Comparison of ENCODE assay signal across 8 cellular contexts in genomic region chr2:176637497-176638166, GRCh38.
DNase-seq lines count a peak whose midpoint lies in the region; ATAC-seq, FAIRE-seq and TF ChIP-seq lines count a peak whose summit lies in the region.

No MANE protein-coding gene starts in this region.

- H3K79me2 ChIP-seq in endothelial cell of umbilical vein (ENCODE audit: control insufficient read depth, insufficient read depth, low read length) = no peaks in the 10 kb centered on the region

- H3K27ac ChIP-seq in endothelial cell of umbilical vein (ENCODE audit: insufficient read depth, low read depth, low read length) = peak overlapping the region; percentile 79
- H3K27ac ChIP-seq in mucosa of rectum (ENCODE audit: low read depth in 2 of 2, low read length in 2 of 2) = peak overlapping the region; percentile 54 to 70
- peak overlapping the region; percentile 95 to 98 for H3K27ac ChIP-seq in uterus

- H3K27me3 ChIP-seq in BJ (ENCODE audit: control insufficient read depth, insufficient read depth, low read length) (peaks cover 1% of the 10 kb centered on the region), endothelial cell of umbilical vein (ENCODE audit: control insufficient read depth in 2 of 2, insufficient read depth in 2 of 2, low read length in 2 of 2) (no peaks in the 10 kb centered on the region), mucosa of rectum (ENCODE audit: control insufficient read depth in 2 of 2, insufficient read depth in 2 of 2, low read length in 2 of 2) (peaks cover 11 to 15% of the 10 kb centered on the region in 2 donors), uterus (no peaks in the 10 kb centered on the region)

- H4K20me1 ChIP-seq in endothelial cell of umbilical vein (replicated peaks; ENCODE audit: control insufficient read depth, extremely low read depth, insufficient read depth, low read length) = no peaks in the 10 kb centered on the region

- no peaks in the 10 kb centered on the region for H3K9me1 ChIP-seq in endothelial cell of umbilical vein (replicated peaks; ENCODE audit: control insufficient read depth, extremely low read depth, insufficient read depth, low read length)

- no TSS peak for BruUV-seq in endothelial cell of umbilical vein (replicated peaks; lab: Mats Ljungman, UMichigan)

- TF ChIP-seq POLR2A in endothelial cell of umbilical vein (IDR thresholded peaks at IDR 0.05; ENCODE audit: low read depth, low read length) (no peak), uterus (IDR thresholded peaks at IDR 0.05) (peak in 1 of 2 donors; percentile 31)

- H3K4me2 ChIP-seq in endothelial cell of umbilical vein (ENCODE audit: insufficient read depth, low read length) = peak overlapping the region; percentile 88

- H3K9me3 ChIP-seq in endothelial cell of umbilical vein (replicated peaks; ENCODE audit: control insufficient read depth, insufficient read depth, low read length) (no peaks in the 10 kb centered on the region), mucosa of rectum (ENCODE audit: control insufficient read depth in 2 of 2, low read length in 2 of 2) (no peaks in the 10 kb centered on the region), uterus (no peaks in the 10 kb centered on the region)

- no peak for DNase-seq in BJ (ENCODE audit: low read depth)
- DNase-seq in endothelial cell of umbilical vein (ENCODE audit: low read depth, low spot score) = peak; percentile 69
- DNase-seq in uterus = peak; percentile 79 to 86
- no peak for DNase-seq in T1000 (lab: John Stamatoyannopoulos, UW)

- no peak for FAIRE-seq in endothelial cell of umbilical vein (lab: Jason Lieb, UNC)

- peak overlapping the region; percentile 79 for H3K9ac ChIP-seq in endothelial cell of umbilical vein (replicated peaks; ENCODE audit: extremely low read depth, insufficient read depth, low read length)
- peak overlapping the region; percentile 18 to 65 for H3K9ac ChIP-seq in mucosa of rectum (ENCODE audit: low read depth in 1 of 2, low read length in 2 of 2)

- H3K36me3 ChIP-seq in BJ (ENCODE audit: control insufficient read depth, insufficient read depth, low read length) = no peaks in the 10 kb centered on the region
- no peaks in the 10 kb centered on the region for H3K36me3 ChIP-seq in endothelial cell of umbilical vein (ENCODE audit: control insufficient read depth in 2 of 2, extremely low read depth in 1 of 2, insufficient read depth in 2 of 2, low read length in 2 of 2)
- no peaks in the 10 kb centered on the region for H3K36me3 ChIP-seq in mucosa of rectum (ENCODE audit: control insufficient read depth in 2 of 2, insufficient read depth in 2 of 2, low read length in 2 of 2)
- H3K36me3 ChIP-seq in uterus = no peaks in the 10 kb centered on the region

- H2AFZ ChIP-seq in endothelial cell of umbilical vein (ENCODE audit: low read depth, low read length) = peak overlapping the region; percentile 62

- POLR2A ChIA-PET in BJ (lab: Charles Lee) = no interaction called here
- POLR2A ChIA-PET in endothelial cell of umbilical vein (lab: Charles Lee) = interaction anchor here (0.7 to 1.3 kb wide), 7 partner anchors 54 to 512 kb away, joined by 3 to 11 read pairs (median 3); no protein-coding TSS in a partner anchor

- H3K4me3 ChIP-seq in BJ (ENCODE audit: low read depth, low read length) (peak overlapping the region; percentile 59), endothelial cell of umbilical vein (replicated peaks in 1 of 3; ENCODE audit: insufficient read depth in 1 of 3, low read depth in 1 of 3, low read length in 3 of 3) (peak overlapping the region; percentile 9 to 59 (median 55)), mucosa of rectum (ENCODE audit: low read length in 2 of 2) (peak overlapping the region; percentile 62 to 70), uterus (peak overlapping the region; percentile 70 to 90)

- H3K4me1 ChIP-seq in endothelial cell of umbilical vein (ENCODE audit: control insufficient read depth, extremely low read depth, insufficient read depth, low read length) (peaks cover 21% of the 10 kb centered on the region), mucosa of rectum (ENCODE audit: control insufficient read depth in 2 of 2, insufficient read depth in 2 of 2, low read length in 2 of 2) (no peaks in the 10 kb centered on the region), uterus (peaks cover 0 to 5% of the 10 kb centered on the region in 2 donors)

- no peak for TF ChIP-seq CTCF in BJ (IDR thresholded peaks at IDR 0.05; ENCODE audit: insufficient read depth, low read depth, low read length)
- peak in 1 of 2 donors; percentile 15 for TF ChIP-seq CTCF in endothelial cell of umbilical vein (IDR thresholded peaks at IDR 0.05; ENCODE audit: extremely low read depth in 1 of 2, insufficient read depth in 1 of 2, low read depth in 1 of 2, low read length in 2 of 2)
- peak in 1 of 4 experiments; percentile 26 for TF ChIP-seq CTCF in uterus (IDR thresholded peaks at IDR 0.05)

- dilution Hi-C loops in endothelial cell of umbilical vein (cut with MboI; ENCODE audit: extremely low pct_ligation_motif_present, low sequenced_read_pairs) = loop anchor here (25.0 kb wide), 1 partner anchor 500 kb away; the partner anchor contains the start of gene HOXD8

- intact Hi-C loops in endothelial cell of umbilical vein (cut with micrococcal nuclease) = loop anchor here (1.0 to 2.0 kb wide), 9 partner anchors 54 to 510 kb away; partner anchors contain the start of gene HOXD1
- intact Hi-C loops in uterus (cut with DNase I; ENCODE audit: low total_unique reads) = loop anchor here (5.0 kb wide), 3 partner anchors 85 to 510 kb away; partner anchors contain the start of gene HOXD8

- CTCF ChIA-PET in BJ (lab: Yijun Ruan, JAX) = interaction anchor here (0.6 to 8.5 kb wide), 23 partner anchors 15 to 535 kb away, joined by 3 to 89 read pairs (median 5); partner anchors contain the start of gene HOXD9
- CTCF ChIA-PET in endothelial cell of umbilical vein (lab: Charles Lee) = interaction anchor here (0.6 to 7.9 kb wide), 33 partner anchors 14 to 624 kb away, joined by 3 to 140 read pairs (median 6); partner anchors contain the start of genes HOXD9 and MTX2

- ATAC-seq in GM18873 (IDR thresholded peaks at IDR 0.05; ENCODE audit: low FRiP score, unreplicated experiment) (peak; percentile 35), HG03066 (IDR thresholded peaks at IDR 0.05; ENCODE audit: low read depth, unreplicated experiment) (peak; percentile 25), SK-N-SH treated with all-trans-retinoic acid at 6 μM for 48 hours (peak; percentile 74)

TF ChIP-seq in SK-N-SH treated with all-trans-retinoic acid at 6 μM for 48 hours, 23 proteins besides CTCF, POLR2A, EP300 and RAD21 (continues in another document):
- TF ChIP-seq ZFP30 (CRISPR knock-in tag; IDR thresholded peaks at IDR 0.05) (no peak), RARB (CRISPR knock-in tag; IDR thresholded peaks at IDR 0.05) (no peak), PATZ1 (CRISPR knock-in tag; IDR thresholded peaks at IDR 0.05; ENCODE audit: borderline replicate concordance) (no peak), BACH2 (CRISPR knock-in tag; IDR thresholded peaks at IDR 0.05; ENCODE audit: borderline replicate concordance) (no peak), GLIS3 (CRISPR knock-in tag; IDR thresholded peaks at IDR 0.05) (no peak), CSDC2 (CRISPR knock-in tag; IDR thresholded peaks at IDR 0.05) (0 out of 2 replicates have a peak, but pooled peaks have one; percentile 48), ESRRG (CRISPR knock-in tag; IDR thresholded peaks at IDR 0.05) (no peak), PPARA (CRISPR knock-in tag; IDR thresholded peaks at IDR 0.05; ENCODE audit: borderline replicate concordance) (no peak)

TF ChIP-seq in endothelial cell of umbilical vein, 7 proteins besides CTCF, POLR2A, EP300 and RAD21:
- TF ChIP-seq EZH2 (IDR thresholded peaks at IDR 0.05; ENCODE audit: borderline replicate concordance, low read depth, low read length, severe bottlenecking) (no peak), JUN (IDR thresholded peaks at IDR 0.05; ENCODE audit: borderline replicate concordance, insufficient read depth, insufficient read length, low read depth) (no peak), POLR2AphosphoS5 (IDR thresholded peaks at IDR 0.05; ENCODE audit: insufficient read depth, low read depth, low read length) (no peak), MAX (IDR thresholded peaks at IDR 0.05; ENCODE audit: insufficient read depth, insufficient read length) (peak; percentile 3), FOS (IDR thresholded peaks at IDR 0.05; ENCODE audit: borderline replicate concordance, insufficient read depth, low read length) (no peak), MYC (IDR thresholded peaks at IDR 0.05; ENCODE audit: low read depth, low read length) (no peak), GATA2 (IDR thresholded peaks at IDR 0.05; ENCODE audit: insufficient read depth, insufficient read length, low read depth, low read length) (no peak)

Comparison
In these comparisons a context has a peak if more than half of its experiments do, and no peak if none do; other contexts are left out.
1. DNase-seq: peak in endothelial cell of umbilical vein (single experiment) and uterus (2 of 2); none in BJ (single experiment) and T1000 (single experiment).
2. Peak in every context shown above with its lines, with median percentiles within 50 percentile points of each other: H3K4me3 ChIP-seq, ATAC-seq and H3K27ac ChIP-seq.